10 cellular contexts compared by ENCODE assay signal in the genomic region with DNA sequence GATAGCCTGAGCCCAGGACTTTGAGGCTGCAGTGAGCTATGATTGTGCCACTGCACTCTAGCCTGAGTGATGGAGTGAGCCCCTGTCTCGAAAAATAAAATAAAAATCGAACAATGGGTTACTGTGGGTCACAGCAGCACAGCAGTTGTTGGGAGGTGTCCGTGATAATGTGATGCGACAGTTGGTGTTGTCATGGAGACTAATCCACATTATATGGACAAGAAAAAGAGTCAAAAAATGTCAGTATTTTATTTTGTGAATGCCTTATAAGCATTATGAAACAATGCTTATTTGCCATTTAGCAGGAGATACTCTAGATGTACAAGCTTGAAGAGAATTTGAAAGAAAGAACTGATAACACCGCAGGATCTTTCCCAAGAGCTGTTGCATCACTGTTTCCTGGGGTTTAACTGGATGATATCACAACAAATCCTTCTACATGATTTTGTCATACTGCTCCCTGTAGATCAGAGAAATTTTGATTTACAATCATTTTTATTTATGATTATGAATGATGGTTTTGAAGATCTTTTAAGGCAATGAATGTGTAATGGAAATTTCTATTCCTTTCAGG.
"Had no signal": no experiment of that assay in that cellular context is flagged by ENCODE, and none has a peak within 500 bp of the region (broad histone marks: within the 10 kb centered on the region; RNA-seq: fewer than 3 reads in every experiment).

No MANE protein-coding gene starts in this region.

- DNase-seq: activated CD4-positive, CD25-positive, alpha-beta regulatory T cell treated with anti-CD3 and anti-CD28 coated beads, Interleukin-2, amount 50 U/mL, for 72 hours; activated naive CD4-positive, alpha-beta T cell; dorsolateral prefrontal cortex; hippocampal formation; kidney; left ventricle myocardium inferior; natural killer cell had no signal

- H3K9me3 ChIP-seq: left ventricle myocardium inferior, neutrophil, right atrium auricular region, suprapubic skin had no signal

- H3K36me3 ChIP-seq: left ventricle myocardium inferior, neutrophil, right atrium auricular region, suprapubic skin had no signal

- H3K4me1 ChIP-seq: left ventricle myocardium inferior, right atrium auricular region, suprapubic skin had no signal

- H3K27ac ChIP-seq: dorsolateral prefrontal cortex, left ventricle myocardium inferior, neutrophil, right atrium auricular region, suprapubic skin had no signal

- H3K4me3 ChIP-seq: dorsolateral prefrontal cortex, left ventricle myocardium inferior, right atrium auricular region, suprapubic skin had no signal

- H3K27me3 ChIP-seq: right atrium auricular region had no signal

- ATAC-seq: natural killer cell had no signal
